In the genomic region with DNA sequence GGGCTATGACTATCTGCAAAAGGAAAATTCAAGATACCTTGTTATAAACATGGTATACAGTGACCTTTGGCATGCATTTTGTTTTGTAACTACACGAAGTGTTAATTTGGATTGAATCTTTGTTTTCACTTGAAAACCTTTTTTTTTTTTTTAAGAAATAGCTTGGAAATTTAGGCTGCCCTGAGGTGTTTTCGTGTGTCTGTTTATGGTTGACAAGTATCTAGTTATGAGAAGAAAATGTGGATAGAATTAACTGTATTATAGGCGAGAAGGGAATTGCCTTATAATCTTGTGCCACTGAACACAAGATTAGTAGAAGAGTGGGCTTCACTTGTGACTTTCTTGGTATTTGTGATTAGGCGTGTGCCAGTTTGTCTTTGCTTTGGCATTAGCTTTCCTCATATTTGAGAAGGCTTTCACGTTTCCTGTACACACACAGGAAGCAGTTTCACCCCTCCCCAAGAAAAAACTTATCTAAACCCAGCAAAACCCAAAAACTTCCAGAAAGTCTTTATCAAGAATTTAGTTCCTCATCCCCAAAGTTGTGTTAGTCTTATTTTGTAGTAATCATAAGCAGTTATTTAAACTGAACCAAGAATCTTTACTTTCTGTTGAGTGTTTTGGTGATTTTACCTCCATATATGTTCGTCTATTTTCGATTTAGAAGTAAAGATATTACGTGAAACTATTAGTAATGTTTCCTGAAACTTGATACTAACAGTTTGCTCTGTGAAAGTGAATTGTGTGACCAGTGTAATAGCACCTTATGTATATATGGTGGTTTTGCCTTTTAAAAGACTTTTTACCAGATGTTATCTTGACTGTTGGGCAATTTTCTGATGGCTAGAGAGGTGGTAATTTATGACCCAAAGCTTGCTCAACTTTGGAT, we compare ENCODE assay signal across 8 cellular contexts. TPM values are rescaled to one million over a fixed set of nuclear protein-coding genes. Genes with fewer than 3 reads are reported as not detected.
DNase-seq lines count a peak whose midpoint lies in the region; ATAC-seq and TF ChIP-seq lines count a peak whose summit lies in the region.

No MANE protein-coding gene starts in this region.

- H3K27ac Mint-ChIP-seq in stimulated activated memory B cell treated with anti-CD40 and anti-IgM and Interleukin-4, amounts not matched to agents 10 μg/mL and 1 μg/mL and 100 μg/mL, for 72 hours, result peak overlapping the region; percentile 57

- TF ChIP-seq CTCF in fibroblast of mammary gland (conservative IDR thresholded peaks at IDR 0.05; ENCODE audit: control insufficient read depth, insufficient read depth, low read depth, low read length), result no peak

- in situ Hi-C loops in Caki2 (cut with HindIII; ENCODE audit: low pct_unique_long_range_greater_than_20kb, low sequenced_read_pairs), result no loop called here

- H3K27me3 Mint-ChIP-seq in stimulated activated memory B cell treated with anti-CD40 and anti-IgM and Interleukin-4, amounts not matched to agents 10 μg/mL and 1 μg/mL and 100 μg/mL, for 72 hours, result no peaks in the 10 kb centered on the region

- H3K9me3 Mint-ChIP-seq in stimulated activated memory B cell treated with anti-CD40 and anti-IgM and Interleukin-4, amounts not matched to agents 10 μg/mL and 1 μg/mL and 100 μg/mL, for 72 hours, result no peaks in the 10 kb centered on the region

- H3K27ac ChIP-seq in SK-N-MC, result no peak overlapping the region

- peak; percentile 25 for DNase-seq in Caki2 (ENCODE audit: low read depth)
- DNase-seq in H4 (ENCODE audit: low spot score), result peak; percentile 73
- DNase-seq in SK-N-MC (ENCODE audit: low read depth, low spot score), result no peak
- DNase-seq in fibroblast of mammary gland (ENCODE audit: low read depth), result peak; percentile 69
- DNase-seq in activated gamma-delta T cell treated with Interleukin-2 at 50 U/mL for 16 hours, result no peak
- no peak for DNase-seq in stimulated activated CD4-positive, alpha-beta T cell treated with anti-CD3 and anti-CD28 coated beads, Interleukin-4, amount 100 ng/mL, for 4 hours

- peaks cover 67% of the 10 kb centered on the region for H3K4me1 Mint-ChIP-seq in stimulated activated memory B cell treated with anti-CD40 and anti-IgM and Interleukin-4, amounts not matched to agents 10 μg/mL and 1 μg/mL and 100 μg/mL, for 72 hours

- no peaks in the 10 kb centered on the region for H3K36me3 Mint-ChIP-seq in stimulated activated memory B cell treated with anti-CD40 and anti-IgM and Interleukin-4, amounts not matched to agents 10 μg/mL and 1 μg/mL and 100 μg/mL, for 72 hours

- ATAC-seq in stimulated activated memory B cell treated with anti-CD40 and anti-IgM and Interleukin-4, amounts not matched to agents 10 μg/mL and 1 μg/mL and 100 μg/mL, for 72 hours, result no peak
- ATAC-seq in HG03196 (IDR thresholded peaks at IDR 0.05; ENCODE audit: unreplicated experiment), result no peak

- peaks cover 4% of the 10 kb centered on the region; the same call in 1 of the 2 replicates for H3K9me3 ChIP-seq in SK-N-MC (ENCODE audit: low read depth, low read length)

- no peak overlapping the region for H3K9ac ChIP-seq in SK-N-MC (ENCODE audit: insufficient read length)

- peaks cover 11% of the 10 kb centered on the region; the same call in 1 of the 2 replicates for H3K36me3 ChIP-seq in SK-N-MC (ENCODE audit: insufficient read depth, low read length)

- H3K4me3 Mint-ChIP-seq in stimulated activated memory B cell treated with anti-CD40 and anti-IgM and Interleukin-4, amounts not matched to agents 10 μg/mL and 1 μg/mL and 100 μg/mL, for 72 hours, result peak overlapping the region; percentile 69

- H3K4me3 ChIP-seq in SK-N-MC (peak overlapping the region; percentile 94), fibroblast of mammary gland (ENCODE audit: control insufficient read depth, low read depth, low read length) (peak overlapping the region; percentile 12)

RNA-seq across cellular contexts. Expression of a gene that starts 3.8 kb away (rescaled TPM):
- 20.3 and 43.5 TPM in 2 replicates for total RNA-seq in Caki2 (2014; rRNA removed; shearing (Covaris generic); ENCODE audit: low replicate concordance)
- 25.7 and 35.3 TPM in 2 replicates for total RNA-seq in H4 (2014; rRNA removed; shearing (Covaris generic))

Comparison
In these comparisons a context has a peak if more than half of its experiments do, and no peak if none do; other contexts are left out.
1. DNase-seq: peak in Caki2 (single experiment), H4 (single experiment) and fibroblast of mammary gland (single experiment); none in SK-N-MC (single experiment), activated gamma-delta T cell treated with Interleukin-2 at 50 U/mL for 16 hours (single experiment) and stimulated activated CD4-positive, alpha-beta T cell treated with anti-CD3 and anti-CD28 coated beads, Interleukin-4, amount 100 ng/mL, for 4 hours (0 of 2).